In the genomic region with DNA sequence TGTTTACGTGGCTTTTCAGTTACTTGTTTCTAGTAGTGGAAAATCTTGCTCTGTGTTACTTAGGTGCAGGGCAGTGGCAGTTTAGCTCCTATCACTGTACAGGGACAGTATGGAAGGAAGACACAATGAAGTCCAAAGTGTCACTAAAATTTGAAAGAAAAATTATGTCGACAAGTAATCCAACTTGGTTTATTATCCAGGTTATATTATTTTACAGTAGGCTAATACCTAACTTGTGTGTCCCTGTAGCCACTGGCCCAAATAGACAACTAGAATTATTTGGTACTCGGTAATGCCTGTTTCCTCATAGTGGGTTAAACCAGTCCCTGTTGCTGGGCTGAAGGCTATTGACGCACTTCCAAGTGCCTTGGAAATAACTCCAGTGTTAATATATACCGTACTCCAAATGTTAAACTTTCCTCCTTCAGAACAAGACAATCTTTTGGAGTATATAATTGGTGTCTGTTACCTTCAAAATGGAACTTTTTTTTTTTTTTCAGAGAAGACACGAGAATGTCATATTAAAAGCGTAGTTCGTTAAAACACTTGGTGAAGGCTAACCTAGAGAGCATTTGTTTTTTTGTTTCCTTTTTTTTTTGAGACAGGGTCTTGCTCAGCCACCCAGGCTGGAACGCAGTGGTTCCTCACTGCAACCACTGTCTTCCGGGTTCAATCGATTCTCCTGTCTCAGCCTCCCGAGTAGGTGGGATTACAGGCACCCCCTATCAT, we compare ENCODE assay signal across 9 cellular contexts. TPM values are rescaled to one million over a fixed set of nuclear protein-coding genes. Genes with fewer than 3 reads are reported as not detected.
DNase-seq lines count a peak whose midpoint lies in the region; ATAC-seq and TF ChIP-seq lines count a peak whose summit lies in the region.
"Had no signal": no experiment of that assay in that cellular context is flagged by ENCODE, and none has a peak within 500 bp of the region (broad histone marks: within the 10 kb centered on the region; RNA-seq: fewer than 3 reads in every experiment).

No MANE protein-coding gene starts in this region.

- H3K4me1 Mint-ChIP-seq in activated CD8-positive, alpha-beta T cell treated with anti-CD3 and anti-CD28 coated beads for 36 hours (ENCODE audit: low read depth): peaks cover 62% of the 10 kb centered on the region
- H3K4me1 Mint-ChIP-seq in type B pancreatic cell (ENCODE audit: unreplicated experiment): peaks cover 52% of the 10 kb centered on the region

- POLR2A ChIA-PET in activated CD8-positive, alpha-beta T cell treated with anti-CD3 and anti-CD28 coated beads for 36 hours (lab: Charles Lee): interaction anchor here (1.9 kb wide), 1 partner anchor 57 kb away, joined by 8 read pairs; no protein-coding TSS in a partner anchor

- peak overlapping the region; percentile 100 for H3K27ac Mint-ChIP-seq in activated CD8-positive, alpha-beta T cell treated with anti-CD3 and anti-CD28 coated beads for 36 hours
- H3K27ac Mint-ChIP-seq in type B pancreatic cell: peak overlapping the region; percentile 98

- 80% methylated on average over 12 of the region's 12 CpGs for WGBS in right cardiac atrium

- H3K27ac ChIP-seq in right atrium auricular region (peak overlapping the region; percentile 2 to 92), right cardiac atrium (ENCODE audit: low read length) (no peak overlapping the region)

- H3K4me3 ChIP-seq in right atrium auricular region (no peak overlapping the region), right cardiac atrium (ENCODE audit: low read length) (no peak overlapping the region), iPS-18c (ENCODE audit: insufficient read depth, low read depth, low read length) (peak overlapping the region; percentile 30; the same call in 1 of the 2 replicates)
- H3K4me3 ChIP-seq: mucosa of descending colon had no signal

- H3K36me3 ChIP-seq in right atrium auricular region: no peaks in the 10 kb centered on the region

- no peaks in the 10 kb centered on the region for H3K27me3 Mint-ChIP-seq in activated CD8-positive, alpha-beta T cell treated with anti-CD3 and anti-CD28 coated beads for 36 hours
- H3K27me3 Mint-ChIP-seq in type B pancreatic cell: no peaks in the 10 kb centered on the region

- CTCF ChIA-PET in activated CD8-positive, alpha-beta T cell treated with anti-CD3 and anti-CD28 coated beads for 36 hours (lab: Charles Lee): interaction anchor here (1.1 to 1.4 kb wide), 3 partner anchors 138 to 373 kb away, joined by 4 read pairs; no protein-coding TSS in a partner anchor

- peaks cover 46% of the 10 kb centered on the region for H3K36me3 Mint-ChIP-seq in activated CD8-positive, alpha-beta T cell treated with anti-CD3 and anti-CD28 coated beads for 36 hours (ENCODE audit: low read depth)
- H3K36me3 Mint-ChIP-seq in type B pancreatic cell: peaks cover 9% of the 10 kb centered on the region

- intact Hi-C loops in right cardiac atrium (cut with DNase I): loop anchor here in 3 of 4 donors (10.0 kb wide), 3 partner anchors 104 to 184 kb away; no protein-coding TSS in a partner anchor
- intact Hi-C loops in activated CD8-positive, alpha-beta T cell treated with anti-CD3 and anti-CD28 coated beads for 36 hours (cut with micrococcal nuclease): loop anchor here (5.0 to 10.0 kb wide), 2 partner anchors 47 to 144 kb away; no protein-coding TSS in a partner anchor

- no peak for ATAC-seq in right cardiac atrium
- ATAC-seq in activated CD8-positive, alpha-beta T cell treated with anti-CD3 and anti-CD28 coated beads for 36 hours: no peak
- ATAC-seq in HG02588 (IDR thresholded peaks at IDR 0.05; ENCODE audit: unreplicated experiment): no peak

- peak overlapping the region; percentile 95 for H3K4me3 Mint-ChIP-seq in activated CD8-positive, alpha-beta T cell treated with anti-CD3 and anti-CD28 coated beads for 36 hours
- peak overlapping the region; percentile 97 for H3K4me3 Mint-ChIP-seq in type B pancreatic cell

- H3K9me3 ChIP-seq in right atrium auricular region: no peaks in the 10 kb centered on the region
- H3K9me3 ChIP-seq in right cardiac atrium (ENCODE audit: control insufficient read depth, low read length): no peaks in the 10 kb centered on the region
- no peaks in the 10 kb centered on the region for H3K9me3 ChIP-seq in iPS-18c (ENCODE audit: control insufficient read depth, insufficient read depth, low read length)
- H3K9me3 ChIP-seq: mucosa of descending colon had no signal

- no peaks in the 10 kb centered on the region for H3K27me3 ChIP-seq in right atrium auricular region
- no peaks in the 10 kb centered on the region for H3K27me3 ChIP-seq in right cardiac atrium (ENCODE audit: control insufficient read depth, insufficient read depth)

- TF ChIP-seq CTCF in right atrium auricular region (IDR thresholded peaks at IDR 0.05) (no peak), type B pancreatic cell (conservative IDR thresholded peaks at IDR 0.05) (no peak)
- no peak for TF ChIP-seq CTCF in activated CD8-positive, alpha-beta T cell treated with anti-CD3 and anti-CD28 coated beads for 36 hours (IDR thresholded peaks at IDR 0.05)

- no peak for DNase-seq in right atrium auricular region (ENCODE audit: low spot score)
- no peak for DNase-seq in right cardiac atrium
- DNase-seq in activated CD8-positive, alpha-beta T cell treated with anti-CD3 and anti-CD28 coated beads for 36 hours: no peak
- DNase-seq in type B pancreatic cell (ENCODE audit: extremely low spot score, unreplicated experiment): no peak
- no peak for DNase-seq in nucleus accumbens (lab: John Stamatoyannopoulos, UW)
- no peak for DNase-seq in HCEC 1CT

- H3K4me1 ChIP-seq in right atrium auricular region (peaks cover 0 to 50% of the 10 kb centered on the region in 2 donors), right cardiac atrium (ENCODE audit: control insufficient read depth, insufficient read depth, low read length) (peaks cover 6% of the 10 kb centered on the region)

- H3K9me3 Mint-ChIP-seq in activated CD8-positive, alpha-beta T cell treated with anti-CD3 and anti-CD28 coated beads for 36 hours: no peaks in the 10 kb centered on the region
- no peaks in the 10 kb centered on the region for H3K9me3 Mint-ChIP-seq in type B pancreatic cell

RNA-seq across cellular contexts. Expression of a gene that starts 4.7 kb away (rescaled TPM):
- 1 to 10 TPM; 6.5 to 6.7 TPM for total RNA-seq in right atrium auricular region
- total RNA-seq in right cardiac atrium: 10 to 100 TPM in 1 of 4 donors, 1 to 10 TPM in 3; 6.8 to 10.1 (median 9.4) TPM
- polyA plus RNA-seq in right cardiac atrium: 4.1 TPM
- 10 to 100 TPM; 25.4 to 25.5 TPM for total RNA-seq in activated CD8-positive, alpha-beta T cell treated with anti-CD3 and anti-CD28 coated beads for 36 hours
- 35.9 and 43.9 TPM in 2 replicates for total RNA-seq in type B pancreatic cell (ENCODE audit: low replicate concordance)
